In the genomic region with DNA sequence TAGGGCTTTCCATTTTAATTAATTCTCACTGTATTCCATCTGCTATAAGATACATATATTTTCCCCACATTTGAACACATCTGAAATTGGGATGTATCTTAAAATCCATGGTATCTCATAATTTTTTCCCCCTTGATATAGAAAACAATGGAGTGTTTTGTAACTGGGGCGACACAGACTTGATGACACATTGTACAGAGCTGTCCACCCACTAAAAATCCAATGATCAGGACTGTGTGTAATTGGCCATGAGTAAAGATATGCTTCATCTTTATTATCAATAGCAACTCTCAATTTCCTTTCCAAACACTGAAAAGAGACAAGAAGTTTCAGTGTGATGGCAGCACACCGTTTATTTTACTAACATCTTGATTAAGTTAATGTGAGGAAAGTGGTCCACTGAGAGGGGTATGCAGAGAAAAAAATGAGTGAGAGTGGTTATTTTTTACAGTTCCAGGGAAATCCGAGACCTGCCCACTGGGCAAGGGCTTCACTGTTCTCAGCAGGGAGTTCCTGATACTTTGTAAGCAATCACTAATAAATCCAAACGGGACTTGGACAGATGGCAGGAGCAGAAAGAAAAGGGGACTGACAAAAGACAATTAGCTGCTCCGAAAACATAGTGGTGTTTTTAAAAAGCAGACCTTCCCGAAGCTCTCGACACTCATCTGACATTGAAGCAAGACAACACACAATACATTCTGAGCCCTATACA, we compare ENCODE assay signal across 20 cellular contexts.
A peak's percentile ranks its signal among the peaks of the same experiment; 100 is the strongest.
DNase-seq lines count a peak whose midpoint lies in the region; ATAC-seq, FAIRE-seq and TF ChIP-seq lines count a peak whose summit lies in the region.
"Had no signal": no experiment of that assay in that cellular context is flagged by ENCODE, and none has a peak within 500 bp of the region (broad histone marks: within the 10 kb centered on the region; RNA-seq: fewer than 3 reads in every experiment).

No MANE protein-coding gene starts in this region.

- no peak for TF ChIP-seq CTCF in astrocyte (IDR thresholded peaks at IDR 0.05; ENCODE audit: insufficient read depth, low read depth, low read length)
- no peak for TF ChIP-seq CTCF in nephron progenitor cell (IDR thresholded peaks at IDR 0.05)

- peak overlapping the region; percentile 95 for H3K27ac Mint-ChIP-seq in astrocyte (ENCODE audit: unreplicated experiment)
- H3K27ac Mint-ChIP-seq in nephron progenitor cell = peak overlapping the region; percentile 95
- no peak overlapping the region for H3K27ac Mint-ChIP-seq in activated CD8-positive, alpha-beta memory T cell treated with anti-CD3 and anti-CD28 coated beads, Interleukin-2, amount 10 ng/mL, durations not matched to agents 7 days and 5 days
- H3K27ac Mint-ChIP-seq: T-helper 17 cell had no signal

- no peaks in the 10 kb centered on the region for H3K9me3 ChIP-seq in astrocyte (ENCODE audit: insufficient read depth, low read depth, low read length)
- H3K9me3 ChIP-seq: adrenal gland, BLaER1, thoracic aorta had no signal

- peak overlapping the region; percentile 64 for H3K4me2 ChIP-seq in astrocyte (ENCODE audit: low read length)
- H3K4me2 ChIP-seq: BLaER1 had no signal

- CTCF ChIA-PET in activated CD8-positive, alpha-beta memory T cell treated with anti-CD3 and anti-CD28 coated beads, Interleukin-2, amount 10 ng/mL, durations not matched to agents 7 days and 5 days (lab: Charles Lee) = no interaction called here

- no peak overlapping the region for H2AFZ ChIP-seq in astrocyte (ENCODE audit: low read depth, low read length)

- H3K36me3 ChIP-seq in astrocyte (ENCODE audit: insufficient read depth, low read length) = peaks cover 10% of the 10 kb centered on the region
- H3K36me3 ChIP-seq: adrenal gland, BLaER1, thoracic aorta had no signal

- H3K4me1 Mint-ChIP-seq in astrocyte (ENCODE audit: low read depth, unreplicated experiment) (peaks cover 67% of the 10 kb centered on the region), nephron progenitor cell (peaks cover 64% of the 10 kb centered on the region)
- peaks cover 30% of the 10 kb centered on the region for H3K4me1 Mint-ChIP-seq in activated CD8-positive, alpha-beta memory T cell treated with anti-CD3 and anti-CD28 coated beads, Interleukin-2, amount 10 ng/mL, durations not matched to agents 7 days and 5 days

- H3K27ac ChIP-seq in astrocyte (ENCODE audit: low read depth, low read length) = peak overlapping the region; percentile 68
- H3K27ac ChIP-seq: adrenal gland, BLaER1, thoracic aorta had no signal

- peak; percentile 56 for DNase-seq in DMS 273 (lab: John Stamatoyannopoulos, UW; ENCODE audit: unreplicated experiment)
- DNase-seq in NCI-H1417 (lab: John Stamatoyannopoulos, UW) = peak in 2 of 3 experiments; percentile 29 to 72
- DNase-seq in astrocyte (ENCODE audit: low read depth) = peak; percentile 44
- DNase-seq in nephron progenitor cell = no peak
- DNase-seq in activated CD8-positive, alpha-beta memory T cell treated with anti-CD3 and anti-CD28 coated beads, Interleukin-2, amount 10 ng/mL, durations not matched to agents 7 days and 5 days = no peak
- no peak for DNase-seq in DMS79 (lab: John Stamatoyannopoulos, UW)
- DNase-seq: activated CD4-positive, alpha-beta T cell treated with anti-CD3 and anti-CD28 coated beads for 1 hour; adrenal gland; immature natural killer cell; NCI-H2029; SHP77; stimulated activated CD4-positive, alpha-beta T cell treated with anti-CD3 and anti-CD28 coated beads, Interleukin-2, amount 100 ng/mL, for 24 hours; T-helper 17 cell had no signal

- H3K4me3 Mint-ChIP-seq in astrocyte (ENCODE audit: unreplicated experiment) = no peak overlapping the region
- H3K4me3 Mint-ChIP-seq in nephron progenitor cell = peak overlapping the region; percentile 39
- H3K4me3 Mint-ChIP-seq in activated CD8-positive, alpha-beta memory T cell treated with anti-CD3 and anti-CD28 coated beads, Interleukin-2, amount 10 ng/mL, durations not matched to agents 7 days and 5 days = no peak overlapping the region
- H3K4me3 Mint-ChIP-seq: immature natural killer cell, T-helper 17 cell had no signal

- H4K20me1 ChIP-seq in astrocyte (ENCODE audit: insufficient read depth, low read length) = no peaks in the 10 kb centered on the region
- H4K20me1 ChIP-seq: BLaER1 had no signal

- H3K4me3 ChIP-seq in astrocyte (ENCODE audit: insufficient read depth, low read depth, low read length) = no peak overlapping the region
- H3K4me3 ChIP-seq: adrenal gland, BLaER1, lung, thoracic aorta had no signal

- peaks cover 7% of the 10 kb centered on the region for H3K36me3 Mint-ChIP-seq in astrocyte (ENCODE audit: low read depth, unreplicated experiment)
- H3K36me3 Mint-ChIP-seq in nephron progenitor cell (ENCODE audit: low read depth) = peaks cover 8% of the 10 kb centered on the region
- H3K36me3 Mint-ChIP-seq in activated CD8-positive, alpha-beta memory T cell treated with anti-CD3 and anti-CD28 coated beads, Interleukin-2, amount 10 ng/mL, durations not matched to agents 7 days and 5 days = peaks cover 24% of the 10 kb centered on the region
- H3K36me3 Mint-ChIP-seq: natural killer cell treated with Interleukin-12 subunit alpha and Interleukin-12 subunit beta and Interleukin-15 and Interleukin-18, amount 100 ng/mL, for 72 hours had no signal

- H3K27me3 Mint-ChIP-seq in astrocyte (ENCODE audit: low read depth, unreplicated experiment) (no peaks in the 10 kb centered on the region), nephron progenitor cell (ENCODE audit: low read depth, poor library complexity) (no peaks in the 10 kb centered on the region)
- no peaks in the 10 kb centered on the region for H3K27me3 Mint-ChIP-seq in activated CD8-positive, alpha-beta memory T cell treated with anti-CD3 and anti-CD28 coated beads, Interleukin-2, amount 10 ng/mL, durations not matched to agents 7 days and 5 days
- H3K27me3 Mint-ChIP-seq: natural killer cell treated with Interleukin-12 subunit alpha and Interleukin-12 subunit beta and Interleukin-15 and Interleukin-18, amount 100 ng/mL, for 72 hours; T-helper 17 cell had no signal

- H3K27me3 ChIP-seq in astrocyte (ENCODE audit: insufficient read depth, low read length) = no peaks in the 10 kb centered on the region
- H3K27me3 ChIP-seq: adrenal gland, BLaER1 had no signal

- peak overlapping the region; percentile 66 for H3K9ac ChIP-seq in astrocyte (ENCODE audit: low read length)
- H3K9ac ChIP-seq: BLaER1 had no signal

- peaks cover 34% of the 10 kb centered on the region for H3K4me1 ChIP-seq in astrocyte (ENCODE audit: insufficient read depth, low read length)
- H3K4me1 ChIP-seq: adrenal gland, BLaER1 had no signal

- peak; percentile 45 for FAIRE-seq in astrocyte (lab: Jason Lieb, UNC)
- FAIRE-seq: colon had no signal

- ATAC-seq in activated CD8-positive, alpha-beta memory T cell treated with anti-CD3 and anti-CD28 coated beads, Interleukin-2, amount 10 ng/mL, durations not matched to agents 7 days and 5 days = no peak
- no peak for ATAC-seq in GM18498 (IDR thresholded peaks at IDR 0.05; ENCODE audit: unreplicated experiment)
- no peak for ATAC-seq in HG02885 (IDR thresholded peaks at IDR 0.05; ENCODE audit: poor library complexity, unreplicated experiment)
- ATAC-seq: natural killer cell treated with Interleukin-12 subunit alpha and Interleukin-12 subunit beta and Interleukin-15 and Interleukin-18, amount 100 ng/mL, for 72 hours; T-helper 17 cell had no signal

- peaks cover 86% of the 10 kb centered on the region for H3K79me2 ChIP-seq in astrocyte (ENCODE audit: insufficient read depth, low read length)

- no peaks in the 10 kb centered on the region for H3K9me3 Mint-ChIP-seq in astrocyte (ENCODE audit: unreplicated experiment)
- no peaks in the 10 kb centered on the region for H3K9me3 Mint-ChIP-seq in nephron progenitor cell
- H3K9me3 Mint-ChIP-seq in activated CD8-positive, alpha-beta memory T cell treated with anti-CD3 and anti-CD28 coated beads, Interleukin-2, amount 10 ng/mL, durations not matched to agents 7 days and 5 days (ENCODE audit: low read depth) = no peaks in the 10 kb centered on the region
- H3K9me3 Mint-ChIP-seq: immature natural killer cell; natural killer cell treated with Interleukin-12 subunit alpha and Interleukin-12 subunit beta and Interleukin-15 and Interleukin-18, amount 100 ng/mL, for 72 hours had no signal

Comparison
In these comparisons a context has a peak if more than half of its experiments do, and no peak if none do; other contexts are left out.
1. DNase-seq: peak in DMS 273 (single experiment), NCI-H1417 (2 of 3) and astrocyte (single experiment); none in nephron progenitor cell (single experiment), activated CD8-positive, alpha-beta memory T cell treated with anti-CD3 and anti-CD28 coated beads, Interleukin-2, amount 10 ng/mL, durations not matched to agents 7 days and 5 days (single experiment) and DMS79 (single experiment).